Comparison of ENCODE assay signal across 1 cellular context in genomic region chr3:42600111-42600957, GRCh38.
TF ChIP-seq lines count a peak whose summit lies in the region.

Gene NKTR, plus strand, starts transcription at chr3:42600686. Its CDS starts 321 bp downstream, at chr3:42601007.

TF ChIP-seq in K562, 482 proteins besides CTCF, POLR2A, EP300 and RAD21 (continued from another document and continues in another):
- TF ChIP-seq ZNF318 (IDR thresholded peaks at IDR 0.05; ENCODE audit: borderline replicate concordance in 1 of 2, low read depth in 1 of 2) (no peak), HLTF (IDR thresholded peaks at IDR 0.05) (no peak), FOXP1 (CRISPR knock-in tag; IDR thresholded peaks at IDR 0.05) (peak; percentile 83; the same call in 1 of the 2 replicates), CHD2 (IDR thresholded peaks at IDR 0.05; ENCODE audit: low read depth, low read length) (peak; percentile 97), BRD9 (IDR thresholded peaks at IDR 0.05; ENCODE audit: low read depth, partially characterized antibody) (peak; percentile 30), SMAD3 (CRISPR knock-in tag; conservative IDR thresholded peaks at IDR 0.05) (peak; percentile 61; the same call in 1 of the 2 replicates), RBFOX2 (IDR thresholded peaks at IDR 0.05; ENCODE audit: low read depth, low read length) (peak; percentile 100), ZNF584 (CRISPR knock-in tag; IDR thresholded peaks at IDR 0.05; ENCODE audit: low read depth) (no peak), SRF (CRISPR knock-in tag; IDR thresholded peaks at IDR 0.05) (peak in 1 of 2 experiments; percentile 88; a peak in 2 of 4 replicates), ZBTB40 (IDR thresholded peaks at IDR 0.05) (peak; percentile 76), ZBTB40 (CRISPR knock-in tag; IDR thresholded peaks at IDR 0.05) (no peak), ZNF551 (CRISPR knock-in tag; IDR thresholded peaks at IDR 0.05) (no peak), HDAC3 (IDR thresholded peaks at IDR 0.05; ENCODE audit: borderline replicate concordance, partially characterized antibody) (no peak), ZNF174 (CRISPR knock-in tag; IDR thresholded peaks at IDR 0.05) (no peak), ARHGAP35 (IDR thresholded peaks at IDR 0.05; ENCODE audit: partially characterized antibody) (peak; percentile 91), ZKSCAN3 (CRISPR knock-in tag; IDR thresholded peaks at IDR 0.05) (no peak), CEBPZ (IDR thresholded peaks at IDR 0.05; ENCODE audit: borderline replicate concordance, low read depth, low read length) (peak; percentile 65; the same call in 1 of the 2 replicates), FOXJ2 (tag; IDR thresholded peaks at IDR 0.05) (peak; percentile 44; the same call in 1 of the 2 replicates), ESRRA (IDR thresholded peaks at IDR 0.05; ENCODE audit: borderline replicate concordance, low read depth) (peak; percentile 36; the same call in 1 of the 2 replicates), SAFB (IDR thresholded peaks at IDR 0.05; ENCODE audit: borderline replicate concordance, low read depth, low read length) (peak; percentile 76), TCF7L2 (IDR thresholded peaks at IDR 0.05; ENCODE audit: low read depth, low read length) (0 out of 2 replicates have a peak, but pooled peaks have one; percentile 39), HBP1 (CRISPR knock-in tag; IDR thresholded peaks at IDR 0.05) (peak; percentile 60; the same call in 1 of the 2 replicates), RBBP5 (IDR thresholded peaks at IDR 0.05; ENCODE audit: borderline replicate concordance, insufficient read depth, low read length, poor library complexity, severe bottlenecking) (peak; percentile 95), PML (IDR thresholded peaks at IDR 0.05; ENCODE audit: low read length) (no peak; the same call in none of the 2 replicates), TEAD4 (IDR thresholded peaks at IDR 0.05; ENCODE audit: low read length) (peak; percentile 97), TEAD4 (CRISPR knock-in tag; IDR thresholded peaks at IDR 0.05; ENCODE audit: borderline replicate concordance) (no peak), POLR3A (IDR thresholded peaks at IDR 0.05; ENCODE audit: borderline replicate concordance, extremely low read depth, insufficient read depth, insufficient read length) (no peak), MAFG (tag; conservative IDR thresholded peaks at IDR 0.05) (no peak), KLF1 (tag; IDR thresholded peaks at IDR 0.05) (no peak), ZBTB1 (CRISPR knock-in tag; IDR thresholded peaks at IDR 0.05; ENCODE audit: borderline replicate concordance, low read depth) (no peak; the same call in 1 of the 2 replicates), POLR2G (IDR thresholded peaks at IDR 0.05; ENCODE audit: low read depth, low read length) (peak; percentile 98), XRCC5 (IDR thresholded peaks at IDR 0.05; ENCODE audit: low read depth, low read length) (no peak), BRCA1 (IDR thresholded peaks at IDR 0.05) (no peak), BRCA1 (CRISPR knock-in tag; IDR thresholded peaks at IDR 0.05) (no peak), ZBTB7A (IDR thresholded peaks at IDR 0.05; ENCODE audit: borderline replicate concordance, control insufficient read depth, low read depth, low read length) (peak; percentile 95; the same call in 1 of the 2 replicates), KDM2B (CRISPR knock-in tag; IDR thresholded peaks at IDR 0.05) (peak; percentile 18; the same call in 1 of the 2 replicates), ZNF717 (CRISPR knock-in tag; IDR thresholded peaks at IDR 0.05) (no peak), GABPB1 (CRISPR knock-in tag; IDR thresholded peaks at IDR 0.05) (no peak; the same call in none of the 2 replicates), MEIS2 (IDR thresholded peaks at IDR 0.05; ENCODE audit: partially characterized antibody) (peak; percentile 85), RBM25 (IDR thresholded peaks at IDR 0.05; ENCODE audit: low read depth, low read length, severe bottlenecking) (peak; percentile 96), MAFF (IDR thresholded peaks at IDR 0.05; ENCODE audit: low read length) (peak; percentile 65; the same call in 1 of the 2 replicates), KDM1A (IDR thresholded peaks at IDR 0.05) (no peak), FUS (optimal IDR thresholded peaks at IDR 0.05; ENCODE audit: low read depth, low read length) (no peak)
